Comparison of ENCODE assay signal across 11 cellular contexts in genomic region chr2:46490521-46491141, GRCh38. TPM values are rescaled to one million over a fixed set of nuclear protein-coding genes. Genes with fewer than 3 reads are reported as not detected.
DNase-seq lines count a peak whose midpoint lies in the region; ATAC-seq and TF ChIP-seq lines count a peak whose summit lies in the region.
"Had no signal": no experiment of that assay in that cellular context is flagged by ENCODE, and none has a peak within 500 bp of the region (broad histone marks: within the 10 kb centered on the region; RNA-seq: fewer than 3 reads in every experiment).

No MANE protein-coding gene starts in this region.

- intact Hi-C loops in adrenal gland (cut with DNase I) (no loop called here), left lung (cut with DNase I) (no loop called here), Caco-2 (cut with micrococcal nuclease; ENCODE audit: unreplicated experiment) (no loop called here)

- DNase-seq in AG08396 (ENCODE audit: low spot score) = peak; percentile 46
- DNase-seq in adrenal gland = peak; percentile 25 to 66 (median 46)
- DNase-seq in left lung = peak in 1 of 2 donors; percentile 74
- no peak for DNase-seq in NCI-H2196 treated with DMSO at 0.1 percent for 48 hours (lab: John Stamatoyannopoulos, UW; ENCODE audit: unreplicated experiment)
- no peak for DNase-seq in iPS-NIHi11 (ENCODE audit: low spot score)
- DNase-seq in activated T-cell treated with anti-CD3 and anti-CD28 coated beads, Interleukin-2, amount 50 U/mL, for 48 hours = no peak
- DNase-seq in Caco-2 = no peak
- DNase-seq: DND-41 had no signal

- POLR2A ChIA-PET in Caco-2 (lab: Charles Lee) = no interaction called here

- H3K4me1 ChIP-seq in adrenal gland (replicated peaks in 1 of 2) (peaks cover 0 to 14% of the 10 kb centered on the region in 2 donors), left lung (peaks cover 0 to 15% of the 10 kb centered on the region in 2 donors), Caco-2 (no peaks in the 10 kb centered on the region)

- no peaks in the 10 kb centered on the region for H3K36me3 ChIP-seq in adrenal gland (replicated peaks in 1 of 2)
- no peaks in the 10 kb centered on the region for H3K36me3 ChIP-seq in left lung
- no peaks in the 10 kb centered on the region for H3K36me3 ChIP-seq in Caco-2 (ENCODE audit: control insufficient read depth, insufficient read depth, low read length)

- no peak for TF ChIP-seq POLR2A in adrenal gland (IDR thresholded peaks at IDR 0.05)

- H3K27ac Mint-ChIP-seq in Caco-2 (ENCODE audit: unreplicated experiment) = no peak overlapping the region

- CTCF ChIA-PET in Caco-2 (lab: Charles Lee) = no interaction called here

- H3K4me1 Mint-ChIP-seq in Caco-2 (ENCODE audit: low read depth, unreplicated experiment) = no peaks in the 10 kb centered on the region

- H3K4me3 ChIP-seq in adrenal gland (no peak overlapping the region), left lung (no peak overlapping the region), Caco-2 (ENCODE audit: low read depth, low read length) (no peak overlapping the region)

- H3K9me3 Mint-ChIP-seq in Caco-2 (ENCODE audit: unreplicated experiment) = no peaks in the 10 kb centered on the region
- H3K9me3 Mint-ChIP-seq: naive thymus-derived CD4-positive, alpha-beta T cell had no signal

- H3K36me3 Mint-ChIP-seq in Caco-2 (ENCODE audit: insufficient read depth, unreplicated experiment) = no peaks in the 10 kb centered on the region
- H3K36me3 Mint-ChIP-seq: naive thymus-derived CD4-positive, alpha-beta T cell had no signal

- BruUV-seq in Caco-2 (replicated peaks; lab: Mats Ljungman, UMichigan) = no TSS peak

- H3K27me3 ChIP-seq in adrenal gland (no peaks in the 10 kb centered on the region), left lung (no peaks in the 10 kb centered on the region), Caco-2 (replicated peaks; ENCODE audit: control insufficient read depth, insufficient read depth, low read length) (no peaks in the 10 kb centered on the region)

- TF ChIP-seq CTCF in adrenal gland (IDR thresholded peaks at IDR 0.05) (no peak), left lung (IDR thresholded peaks at IDR 0.05) (no peak), Caco-2 (IDR thresholded peaks at IDR 0.05; ENCODE audit: insufficient read depth in 1 of 2, low read depth in 1 of 2, low read length in 1 of 2, severe bottlenecking in 1 of 2, unreplicated experiment in 1 of 2) (no peak)

- WGBS in adrenal gland, 4 donors = 43 to 76% (median 60%) methylated on average over 2 to 6 of the region's 6 CpGs

- H3K9me3 ChIP-seq in adrenal gland (replicated peaks in 1 of 3) (no peaks in the 10 kb centered on the region), left lung (no peaks in the 10 kb centered on the region), Caco-2 (no peaks in the 10 kb centered on the region)

- peak; percentile 66 for ATAC-seq in GM21423 (IDR thresholded peaks at IDR 0.05; ENCODE audit: unreplicated experiment)
- ATAC-seq in left lung = peak; percentile 67
- ATAC-seq: naive thymus-derived CD4-positive, alpha-beta T cell had no signal

- no peak overlapping the region for H3K4me3 Mint-ChIP-seq in Caco-2 (ENCODE audit: unreplicated experiment)
- H3K4me3 Mint-ChIP-seq: naive thymus-derived CD4-positive, alpha-beta T cell had no signal

- no peaks in the 10 kb centered on the region for H3K27me3 Mint-ChIP-seq in Caco-2 (ENCODE audit: insufficient read depth, unreplicated experiment)

- H3K27ac ChIP-seq in adrenal gland = peak overlapping the region in 2 of 5 donors; percentile 68 to 72
- peak overlapping the region in 1 of 2 donors; percentile 27 for H3K27ac ChIP-seq in left lung
- H3K27ac ChIP-seq: VCaP had no signal

RNA-seq across cellular contexts. Expression of gene TMEM247, which starts 11.3 kb away (rescaled TPM):
- total RNA-seq in adrenal gland = not detected
- polyA plus RNA-seq in adrenal gland = not detected
- total RNA-seq in left lung = not detected
- not detected in 2 replicates for total RNA-seq in Caco-2 (2022)
- total RNA-seq: naive thymus-derived CD4-positive, alpha-beta T cell had no signal
- polyA plus RNA-seq: naive thymus-derived CD4-positive, alpha-beta T cell had no signal

RNA-seq across cellular contexts. Expression of gene RHOQ, which starts 51.7 kb away (rescaled TPM):
- 10 to 100 TPM; 46.0 to 86.4 (median 64.6) TPM for total RNA-seq in adrenal gland
- 10 to 100 TPM; 30.1 to 62.3 (median 40.9) TPM for polyA plus RNA-seq in adrenal gland
- total RNA-seq in left lung = 100 to 1,000 TPM in 1 of 2 donors, 10 to 100 TPM in 1; 79.1 to 103 TPM
- total RNA-seq in Caco-2 (2022) = 25.8 and 28.1 TPM in 2 replicates

RNA-seq across cellular contexts. Expression of gene ATP6V1E2, which starts 51.7 kb away (rescaled TPM):
- total RNA-seq in adrenal gland (1 to 10 TPM; 1.4 to 9.8 (median 6.7) TPM), left lung (1 to 10 TPM; 4.5 to 7.5 TPM), Caco-2 (2022) (9.1 and 10.3 TPM in 2 replicates)
- 10 to 100 TPM in 1 of 3 donors, 1 to 10 TPM in 2; 3.2 to 10.1 (median 5.3) TPM for polyA plus RNA-seq in adrenal gland

Comparison
In these comparisons a context has a peak if more than half of its experiments do, and no peak if none do; other contexts are left out.
1. DNase-seq: peak in AG08396 (single experiment) and adrenal gland (7 of 7); none in NCI-H2196 treated with DMSO at 0.1 percent for 48 hours (single experiment), iPS-NIHi11 (single experiment), activated T-cell treated with anti-CD3 and anti-CD28 coated beads, Interleukin-2, amount 50 U/mL, for 48 hours (0 of 2) and Caco-2 (0 of 2).